14 cellular contexts compared by ENCODE assay signal in the genomic region with DNA sequence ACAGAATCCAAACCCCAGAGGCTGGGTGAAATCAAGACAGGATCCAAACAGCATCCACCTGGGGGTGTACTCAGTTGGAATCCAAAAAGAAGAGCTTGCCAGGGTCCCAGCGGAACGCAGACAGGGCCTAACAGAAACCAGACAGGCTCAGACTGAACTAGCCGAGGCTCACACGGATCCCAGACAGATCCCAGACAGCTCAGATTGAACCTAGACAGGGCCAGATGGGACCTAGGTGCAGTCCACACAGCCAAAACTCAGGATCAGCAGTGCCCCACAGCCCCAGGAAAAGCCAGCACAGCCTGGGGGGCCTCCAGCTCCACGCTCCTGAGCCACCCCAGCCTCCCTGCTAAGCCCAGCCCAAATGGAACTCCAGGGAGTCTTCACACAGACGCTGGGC.
"Had no signal": no experiment of that assay in that cellular context is flagged by ENCODE, and none has a peak within 500 bp of the region (broad histone marks: within the 10 kb centered on the region; RNA-seq: fewer than 3 reads in every experiment).

No MANE protein-coding gene starts in this region.

- H3K27ac Mint-ChIP-seq: activated CD8-positive, alpha-beta T cell treated with anti-CD3 and anti-CD28 coated beads, Interleukin-2, amount 10 ng/mL, durations not matched to agents 7 days and 5 days; activated naive CD8-positive, alpha-beta T cell treated with anti-CD3 and anti-CD28 coated beads, Interleukin-2, amount 10 ng/mL, durations not matched to agents 7 days and 5 days had no signal

- DNase-seq: activated CD4-positive, alpha-beta T cell treated with anti-CD3 and anti-CD28 coated beads for 4 hours; activated CD8-positive, alpha-beta memory T cell treated with anti-CD3 and anti-CD28 coated beads, Interleukin-2, amount 50 U/mL, for 48 hours; activated CD8-positive, alpha-beta T cell treated with anti-CD3 and anti-CD28 coated beads, Interleukin-2, amount 10 ng/mL, durations not matched to agents 7 days and 5 days; activated naive CD8-positive, alpha-beta T cell treated with anti-CD3 and anti-CD28 coated beads, Interleukin-2, amount 10 ng/mL, durations not matched to agents 7 days and 5 days; heart right ventricle; left lung; nephron progenitor cell; ovary; spleen; stimulated activated CD4-positive, alpha-beta T cell treated with anti-CD3 and anti-CD28 coated beads, Interleukin-1b, Interleukin-23, amount 100 ng/mL, for 48 hours; stimulated activated naive B cell treated with anti-CD40 and anti-IgM and Interleukin-4, amounts not matched to agents 10 μg/mL and 1 μg/mL and 100 μg/mL, for 72 hours had no signal

- H3K9me3 Mint-ChIP-seq: activated naive CD8-positive, alpha-beta T cell treated with anti-CD3 and anti-CD28 coated beads, Interleukin-2, amount 10 ng/mL, durations not matched to agents 7 days and 5 days; memory B cell; nephron progenitor cell; stimulated activated naive B cell treated with anti-CD40 and anti-IgM and Interleukin-4, amounts not matched to agents 10 μg/mL and 1 μg/mL and 100 μg/mL, for 72 hours had no signal

- H3K36me3 Mint-ChIP-seq: activated naive CD8-positive, alpha-beta T cell treated with anti-CD3 and anti-CD28 coated beads, Interleukin-2, amount 10 ng/mL, durations not matched to agents 7 days and 5 days; memory B cell; stimulated activated naive B cell treated with anti-CD40 and anti-IgM and Interleukin-4, amounts not matched to agents 10 μg/mL and 1 μg/mL and 100 μg/mL, for 72 hours had no signal

- H3K4me3 ChIP-seq: ascending aorta, heart right ventricle, left lung, ovary, spleen had no signal

- ATAC-seq: activated CD8-positive, alpha-beta T cell treated with anti-CD3 and anti-CD28 coated beads, Interleukin-2, amount 10 ng/mL, durations not matched to agents 7 days and 5 days; left lung; stimulated activated naive B cell treated with anti-CD40 and anti-IgM and Interleukin-4, amounts not matched to agents 10 μg/mL and 1 μg/mL and 100 μg/mL, for 72 hours had no signal

- H3K27me3 ChIP-seq: ascending aorta, ovary had no signal

- H3K4me1 Mint-ChIP-seq: activated naive CD8-positive, alpha-beta T cell treated with anti-CD3 and anti-CD28 coated beads, Interleukin-2, amount 10 ng/mL, durations not matched to agents 7 days and 5 days; memory B cell; stimulated activated naive B cell treated with anti-CD40 and anti-IgM and Interleukin-4, amounts not matched to agents 10 μg/mL and 1 μg/mL and 100 μg/mL, for 72 hours had no signal

- H3K27ac ChIP-seq: ascending aorta, left lung, ovary, spleen, VCaP had no signal

- H3K36me3 ChIP-seq: ascending aorta, heart right ventricle, left lung, ovary, spleen had no signal

- H3K4me3 Mint-ChIP-seq: activated CD8-positive, alpha-beta T cell treated with anti-CD3 and anti-CD28 coated beads, Interleukin-2, amount 10 ng/mL, durations not matched to agents 7 days and 5 days; activated naive CD8-positive, alpha-beta T cell treated with anti-CD3 and anti-CD28 coated beads, Interleukin-2, amount 10 ng/mL, durations not matched to agents 7 days and 5 days; memory B cell; nephron progenitor cell had no signal

- H3K9me3 ChIP-seq: ascending aorta, heart right ventricle, left lung, ovary, spleen had no signal
